In the genomic region with DNA sequence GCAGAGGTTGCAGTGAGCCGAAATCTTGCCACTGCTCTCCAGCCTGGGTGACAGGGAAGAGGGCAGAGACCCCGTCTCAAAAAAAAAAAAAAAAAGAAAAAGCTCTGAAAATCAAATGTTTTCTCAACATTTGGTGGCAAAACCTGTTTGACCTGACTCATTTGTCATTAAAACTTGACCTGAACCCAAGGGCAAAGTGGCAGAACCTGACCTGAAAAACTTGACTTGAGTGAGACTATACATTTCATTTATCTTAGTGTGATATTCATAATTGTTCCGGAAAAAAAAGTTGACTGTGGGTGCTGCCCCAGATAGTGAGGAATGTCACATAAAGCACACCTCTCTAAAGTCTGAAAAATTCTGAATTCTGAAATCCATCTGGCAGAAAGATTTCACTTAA, we compare ENCODE assay signal across 20 cellular contexts.
"Had no signal": no experiment of that assay in that cellular context is flagged by ENCODE, and none has a peak within 500 bp of the region (broad histone marks: within the 10 kb centered on the region; RNA-seq: fewer than 3 reads in every experiment).

No MANE protein-coding gene starts in this region.

- ATAC-seq: activated CD8-positive, alpha-beta T cell treated with anti-CD3 and anti-CD28 coated beads, Interleukin-2, amount 10 ng/mL, durations not matched to agents 7 days and 5 days; left lung; naive thymus-derived CD8-positive, alpha-beta T cell; stimulated activated naive CD8-positive, alpha-beta T cell treated with anti-CD3 and anti-CD28 coated beads, Interleukin-15, Interleukin-2, amounts not matched to agents 100 U/mL and 50 U/mL, for 24 hours had no signal

- H3K4me1 ChIP-seq: uterus had no signal

- DNase-seq: activated CD4-positive, alpha-beta T cell treated with anti-CD3 and anti-CD28 coated beads, Interleukin-2, amount 10 ng/mL, durations not matched to agents 7 days and 5 days; activated CD4-positive, CD25-positive, alpha-beta regulatory T cell treated with anti-CD3 and anti-CD28 coated beads, Interleukin-2, amount 50 U/mL, for 72 hours; activated CD8-positive, alpha-beta T cell treated with anti-CD3 and anti-CD28 coated beads, Interleukin-2, amount 10 ng/mL, durations not matched to agents 7 days and 5 days; activated gamma-delta T cell treated with Interleukin-2 at 50 U/mL for 16 hours; activated T-cell treated with anti-CD3 and anti-CD28 coated beads, Interleukin-2, amount 50 U/mL, for 1 hour; anterior cingulate cortex; effector CD4-positive, alpha-beta T cell; erythroblast; foreskin melanocyte; immature natural killer cell; left lung; naive thymus-derived CD8-positive, alpha-beta T cell; stimulated activated CD4-positive, alpha-beta T cell treated with anti-CD3 and anti-CD28 coated beads, Interleukin-12 subunit alpha, Interleukin-12 subunit beta, amount 100 ng/mL, for 4 hours; stimulated activated CD4-positive, alpha-beta T cell treated with anti-CD3 and anti-CD28 coated beads, Interleukin-4, amount 100 ng/mL, for 4 hours; stimulated activated naive CD8-positive, alpha-beta T cell treated with anti-CD3 and anti-CD28 coated beads, Interleukin-15, Interleukin-2, amounts not matched to agents 100 U/mL and 50 U/mL, for 24 hours; tibial artery; uterus; WERI-Rb-1 had no signal

- H3K4me2 ChIP-seq: neural progenitor cell had no signal

- H3K4me3 ChIP-seq: left lung, lung, neural progenitor cell, tibial artery, uterus had no signal

- H3K9ac ChIP-seq: neural progenitor cell had no signal

- H3K9me3 ChIP-seq: left lung, tibial artery, uterus had no signal

- H3K36me3 ChIP-seq: left lung, neural progenitor cell, tibial artery, uterus, WERI-Rb-1 had no signal

- H3K27me3 ChIP-seq: left lung, neural progenitor cell, tibial artery, uterus had no signal

- H2AFZ ChIP-seq: neural progenitor cell had no signal

- H3K27ac ChIP-seq: left lung, neural progenitor cell, WERI-Rb-1 had no signal
